Comparison of ENCODE assay signal across 4 cellular contexts in the genomic region with DNA sequence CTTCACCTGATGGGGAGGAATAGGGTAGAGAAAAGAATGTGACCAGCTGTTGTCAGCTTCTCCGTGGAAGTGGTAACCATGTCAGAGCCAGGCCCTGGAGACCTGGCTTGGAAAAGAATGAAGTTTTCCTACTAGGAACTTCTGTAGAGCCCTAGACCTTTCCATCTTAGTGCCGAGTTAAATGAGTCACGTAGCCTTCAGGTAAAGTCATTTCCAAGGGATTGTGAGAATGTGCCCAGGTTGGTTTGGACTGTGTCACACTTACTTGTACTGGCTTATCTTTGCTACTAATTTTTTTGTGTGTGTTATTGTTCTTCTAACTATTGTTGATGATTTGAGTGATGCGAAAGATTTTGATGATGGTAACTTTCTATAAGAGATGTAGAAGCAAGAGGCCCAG. TPM values are rescaled to one million over a fixed set of nuclear protein-coding genes. Genes with fewer than 3 reads are reported as not detected.
"Had no signal": no experiment of that assay in that cellular context is flagged by ENCODE, and none has a peak within 500 bp of the region (broad histone marks: within the 10 kb centered on the region; RNA-seq: fewer than 3 reads in every experiment).

No MANE protein-coding gene starts in this region.

RNA-seq across cellular contexts. Expression of gene FAM72C, which starts 42.3 kb away (rescaled TPM):
- total RNA-seq: aorta, bronchial epithelial cell, cardiac septum, chondrocyte had no signal
